In the genomic region with DNA sequence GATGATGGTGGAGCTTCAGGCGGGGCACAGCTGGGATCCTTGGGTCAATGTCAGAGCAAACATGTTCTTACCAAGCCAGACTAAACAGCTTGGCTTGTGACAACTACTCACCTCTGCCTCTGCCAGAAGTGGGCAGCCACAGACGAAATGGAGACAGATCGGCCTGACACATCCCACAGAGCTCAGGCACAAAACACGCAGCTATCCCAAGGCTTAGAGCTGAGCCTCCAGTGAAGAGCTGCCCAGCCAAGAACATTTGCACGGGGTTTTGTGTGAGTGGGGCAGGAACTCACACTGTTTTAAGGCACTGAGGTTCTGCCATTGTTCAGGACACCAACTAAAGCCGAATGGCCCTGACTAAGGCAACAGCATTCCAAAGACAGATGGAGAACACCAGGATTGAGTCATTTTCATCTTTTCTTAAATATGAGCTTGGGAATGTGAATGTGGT, we compare ENCODE assay signal across 9 cellular contexts. TPM values are rescaled to one million over a fixed set of nuclear protein-coding genes. Genes with fewer than 3 reads are reported as not detected.
A peak's percentile ranks its signal among the peaks of the same experiment; 100 is the strongest.
DNase-seq lines count a peak whose midpoint lies in the region; ATAC-seq and TF ChIP-seq lines count a peak whose summit lies in the region.
"Had no signal": no experiment of that assay in that cellular context is flagged by ENCODE, and none has a peak within 500 bp of the region (broad histone marks: within the 10 kb centered on the region; RNA-seq: fewer than 3 reads in every experiment).

No MANE protein-coding gene starts in this region.

- H3K9me3 ChIP-seq in WERI-Rb-1 (ENCODE audit: severe bottlenecking) = peaks cover 15% of the 10 kb centered on the region

- ATAC-seq in sciatic nerve = peak; percentile 56

- no peak overlapping the region for H3K27ac ChIP-seq in WERI-Rb-1

- DNase-seq in Daoy (ENCODE audit: low read depth) (peak; percentile 88), WERI-Rb-1 (peak; percentile 16), cardiac septum (ENCODE audit: low spot score) (peak; percentile 70), sciatic nerve (ENCODE audit: low spot score) (peak; percentile 26), DMS114 treated with DMSO at 0.1 percent for 48 hours (lab: John Stamatoyannopoulos, UW; ENCODE audit: unreplicated experiment) (no peak), NCI-H187 treated with DMSO at 0.1 percent for 48 hours (lab: John Stamatoyannopoulos, UW) (no peak), NCI-H2081 (lab: John Stamatoyannopoulos, UW) (no peak)
- no peak for DNase-seq in activated CD4-positive, alpha-beta T cell treated with anti-CD3 and anti-CD28 coated beads for 1 hour
- DNase-seq: NCI-H187 had no signal

- no peaks in the 10 kb centered on the region for H3K36me3 ChIP-seq in WERI-Rb-1

- TF ChIP-seq CTCF in WERI-Rb-1 (IDR thresholded peaks at IDR 0.05; ENCODE audit: low read depth, low read length) = no peak

- no peaks in the 10 kb centered on the region for H3K27me3 ChIP-seq in WERI-Rb-1 (ENCODE audit: insufficient read depth, low read depth, severe bottlenecking)

- H3K4me3 ChIP-seq in WERI-Rb-1 (ENCODE audit: low read depth, low read length) = no peak overlapping the region

- intact Hi-C loops in cardiac septum (cut with DNase I) (no loop called here), sciatic nerve (cut with DNase I) (no loop called here)

RNA-seq across cellular contexts. Expression of gene PXDN, which starts 12.8 kb away (rescaled TPM):
- 173 and 193 TPM in 2 replicates for total RNA-seq in Daoy (2014; rRNA removed; shearing (Covaris generic))
- total RNA-seq in cardiac septum (27.5 TPM), sciatic nerve (38.1 TPM)

Comparison
In these comparisons a context has a peak if more than half of its experiments do, and no peak if none do; other contexts are left out.
1. DNase-seq: peak in Daoy (single experiment), WERI-Rb-1 (single experiment), cardiac septum (single experiment) and sciatic nerve (single experiment); none in DMS114 treated with DMSO at 0.1 percent for 48 hours (single experiment), NCI-H187 treated with DMSO at 0.1 percent for 48 hours (single experiment), NCI-H2081 (0 of 2) and activated CD4-positive, alpha-beta T cell treated with anti-CD3 and anti-CD28 coated beads for 1 hour (single experiment).